20 cellular contexts compared by ENCODE assay signal in genomic region chr9:72155282-72155677, GRCh38. TPM values are rescaled to one million over a fixed set of nuclear protein-coding genes. Genes with fewer than 3 reads are reported as not detected.
DNase-seq lines count a peak whose midpoint lies in the region; ATAC-seq, FAIRE-seq and TF ChIP-seq lines count a peak whose summit lies in the region.
"Had no signal": no experiment of that assay in that cellular context is flagged by ENCODE, and none has a peak within 500 bp of the region (broad histone marks: within the 10 kb centered on the region; RNA-seq: fewer than 3 reads in every experiment).

No MANE protein-coding gene starts in this region.

- TF ChIP-seq RAD21 in HepG2 (CRISPR knock-in tag; IDR thresholded peaks at IDR 0.05), result no peak

- peak overlapping the region; percentile 91 for H3K27ac Mint-ChIP-seq in Caco-2 (ENCODE audit: unreplicated experiment)
- H3K27ac Mint-ChIP-seq in stimulated activated naive B cell treated with anti-CD40 and anti-IgM and Interleukin-4, amounts not matched to agents 10 μg/mL and 1 μg/mL and 100 μg/mL, for 72 hours, result peak overlapping the region; percentile 93
- no peak overlapping the region for H3K27ac Mint-ChIP-seq in activated CD8-positive, alpha-beta memory T cell treated with anti-CD3 and anti-CD28 coated beads, Interleukin-2, amount 10 ng/mL, durations not matched to agents 7 days and 5 days
- H3K27ac Mint-ChIP-seq: CD8-positive, alpha-beta memory T cell had no signal

- peaks cover 8% of the 10 kb centered on the region for H3K4me1 ChIP-seq in Caco-2
- peaks cover 0 to 5% (median 0%) of the 10 kb centered on the region in 4 donors for H3K4me1 ChIP-seq in Peyer's patch
- H3K4me1 ChIP-seq in HepG2 (ENCODE audit: insufficient read depth, low read length), result peaks cover 19% of the 10 kb centered on the region

- TF ChIP-seq EP300 in HepG2 (IDR thresholded peaks at IDR 0.05; ENCODE audit: low read depth in 2 of 2, low read length in 2 of 2) (no peak), HepG2 (CRISPR knock-in tag; IDR thresholded peaks at IDR 0.05; ENCODE audit: borderline replicate concordance) (no peak)

- POLR2A ChIA-PET in Caco-2 (lab: Charles Lee) (no interaction called here), HepG2 (lab: Yijun Ruan, JAX) (no interaction called here)

- no peak overlapping the region for H3K4me3 ChIP-seq in Caco-2 (ENCODE audit: low read depth, low read length)
- H3K4me3 ChIP-seq in Peyer's patch, result peak overlapping the region in 2 of 4 donors; percentile 2 to 36
- H3K4me3 ChIP-seq in HepG2 (replicated peaks in 1 of 3; ENCODE audit: insufficient read depth in 1 of 3, low read depth in 2 of 3, low read length in 3 of 3), result no peak overlapping the region
- H3K4me3 ChIP-seq: GM23248 had no signal

- peak overlapping the region; percentile 65; the same call in 1 of the 2 replicates for H3K4me2 ChIP-seq in HepG2 (ENCODE audit: low read depth, low read length)

- TF ChIP-seq POLR2A in Peyer's patch (IDR thresholded peaks at IDR 0.05) (peak in 1 of 2 donors; percentile 5), HepG2 (IDR thresholded peaks at IDR 0.05; ENCODE audit: insufficient read depth in 1 of 2, low read depth in 2 of 2, low read length in 2 of 2) (no peak)

- no peak for ATAC-seq in HepG2
- no peak for ATAC-seq in stimulated activated naive B cell treated with anti-CD40 and anti-IgM and Interleukin-4, amounts not matched to agents 10 μg/mL and 1 μg/mL and 100 μg/mL, for 72 hours (replicated peaks)
- ATAC-seq in activated CD8-positive, alpha-beta memory T cell treated with anti-CD3 and anti-CD28 coated beads, Interleukin-2, amount 10 ng/mL, durations not matched to agents 7 days and 5 days, result no peak

- peak overlapping the region; percentile 63 for H3K4me3 Mint-ChIP-seq in Caco-2 (ENCODE audit: unreplicated experiment)
- H3K4me3 Mint-ChIP-seq in stimulated activated naive B cell treated with anti-CD40 and anti-IgM and Interleukin-4, amounts not matched to agents 10 μg/mL and 1 μg/mL and 100 μg/mL, for 72 hours, result peak overlapping the region; percentile 49 to 56
- H3K4me3 Mint-ChIP-seq in activated CD8-positive, alpha-beta memory T cell treated with anti-CD3 and anti-CD28 coated beads, Interleukin-2, amount 10 ng/mL, durations not matched to agents 7 days and 5 days, result no peak overlapping the region
- H3K4me3 Mint-ChIP-seq: CD8-positive, alpha-beta memory T cell had no signal

- no TSS peak for BruUV-seq in Caco-2 (replicated peaks; lab: Mats Ljungman, UMichigan)
- BruUV-seq in HepG2 (replicated peaks; lab: Mats Ljungman, UMichigan), result no TSS peak

- H3K36me3 ChIP-seq in Caco-2 (ENCODE audit: control insufficient read depth, insufficient read depth, low read length) (no peaks in the 10 kb centered on the region), Peyer's patch (peaks cover 0 to 10% (median 0%) of the 10 kb centered on the region in 3 donors), HepG2 (replicated peaks in 1 of 2; ENCODE audit: control insufficient read depth in 1 of 2, insufficient read depth in 2 of 2, low read length in 2 of 2) (no peaks in the 10 kb centered on the region)

- H3K9me3 ChIP-seq in Caco-2 (no peaks in the 10 kb centered on the region), Peyer's patch (no peaks in the 10 kb centered on the region), HepG2 (ENCODE audit: low read length) (no peaks in the 10 kb centered on the region)

- no peak overlapping the region for H3K9ac ChIP-seq in HepG2 (ENCODE audit: insufficient read depth, low read depth, low read length)
- H3K9ac ChIP-seq: GM23248 had no signal

- H2AFZ ChIP-seq in HepG2 (ENCODE audit: low read length), result no peak overlapping the region
- H2AFZ ChIP-seq: GM23248 had no signal

- H3K27ac ChIP-seq in Peyer's patch, result peak overlapping the region in 3 of 4 donors; percentile 37 to 88 (median 64)
- no peak overlapping the region for H3K27ac ChIP-seq in HepG2 (ENCODE audit: extremely low read length, insufficient read depth, low read length)
- H3K27ac ChIP-seq: GM23248 had no signal

- peaks cover 9% of the 10 kb centered on the region for H3K4me1 Mint-ChIP-seq in Caco-2 (ENCODE audit: low read depth, unreplicated experiment)
- peaks cover 19 to 29% of the 10 kb centered on the region in 2 donors for H3K4me1 Mint-ChIP-seq in stimulated activated naive B cell treated with anti-CD40 and anti-IgM and Interleukin-4, amounts not matched to agents 10 μg/mL and 1 μg/mL and 100 μg/mL, for 72 hours
- no peaks in the 10 kb centered on the region for H3K4me1 Mint-ChIP-seq in activated CD8-positive, alpha-beta memory T cell treated with anti-CD3 and anti-CD28 coated beads, Interleukin-2, amount 10 ng/mL, durations not matched to agents 7 days and 5 days
- H3K4me1 Mint-ChIP-seq: CD8-positive, alpha-beta memory T cell had no signal

- DNase-seq in Caco-2 (no peak), Peyer's patch (peak in 1 of 3 donors; percentile 61), HepG2 (ENCODE audit: low spot score) (no peak), NCI-H2107 (lab: John Stamatoyannopoulos, UW) (no peak), glomerular visceral epithelial cell (ENCODE audit: extremely low spot score) (no peak)
- DNase-seq in stimulated activated naive B cell treated with anti-CD40 and anti-IgM and Interleukin-4, amounts not matched to agents 10 μg/mL and 1 μg/mL and 100 μg/mL, for 72 hours, result no peak
- DNase-seq in activated CD8-positive, alpha-beta memory T cell treated with anti-CD3 and anti-CD28 coated beads, Interleukin-2, amount 10 ng/mL, durations not matched to agents 7 days and 5 days, result no peak
- no peak for DNase-seq in central memory CD4-positive, alpha-beta T cell
- DNase-seq: CD8-positive, alpha-beta memory T cell; DMS79; HCEC 1CT; NCI-H1092 treated with DMSO at 0.1 percent for 48 hours; NCI-H146; NCI-H2081 treated with DMSO at 0.1 percent for 48 hours; NCI-H510A; NCI-H774 had no signal

- 72% methylated on average over 3 of the region's 3 CpGs for WGBS in HepG2 (ENCODE audit: low lambda C conversion rate)

- no peaks in the 10 kb centered on the region for H4K20me1 ChIP-seq in HepG2 (ENCODE audit: insufficient read depth, low read length)

- peaks cover 14% of the 10 kb centered on the region for H3K9me3 Mint-ChIP-seq in Caco-2 (ENCODE audit: unreplicated experiment)
- H3K9me3 Mint-ChIP-seq in stimulated activated naive B cell treated with anti-CD40 and anti-IgM and Interleukin-4, amounts not matched to agents 10 μg/mL and 1 μg/mL and 100 μg/mL, for 72 hours, result peaks cover 13 to 21% of the 10 kb centered on the region in 2 donors
- no peaks in the 10 kb centered on the region for H3K9me3 Mint-ChIP-seq in activated CD8-positive, alpha-beta memory T cell treated with anti-CD3 and anti-CD28 coated beads, Interleukin-2, amount 10 ng/mL, durations not matched to agents 7 days and 5 days (ENCODE audit: low read depth)

- H3K36me3 Mint-ChIP-seq in Caco-2 (ENCODE audit: insufficient read depth, unreplicated experiment), result peaks cover 8% of the 10 kb centered on the region
- peaks cover 7 to 15% of the 10 kb centered on the region in 2 donors for H3K36me3 Mint-ChIP-seq in stimulated activated naive B cell treated with anti-CD40 and anti-IgM and Interleukin-4, amounts not matched to agents 10 μg/mL and 1 μg/mL and 100 μg/mL, for 72 hours
- no peaks in the 10 kb centered on the region for H3K36me3 Mint-ChIP-seq in activated CD8-positive, alpha-beta memory T cell treated with anti-CD3 and anti-CD28 coated beads, Interleukin-2, amount 10 ng/mL, durations not matched to agents 7 days and 5 days

- TF ChIP-seq CTCF in Caco-2 (IDR thresholded peaks at IDR 0.05; ENCODE audit: insufficient read depth in 1 of 2, low read depth in 1 of 2, low read length in 1 of 2, severe bottlenecking in 1 of 2, unreplicated experiment in 1 of 2), result no peak
- TF ChIP-seq CTCF in Peyer's patch (IDR thresholded peaks at IDR 0.05), result no peak
- no peak for TF ChIP-seq CTCF in HepG2 (CRISPR knock-in tag; IDR thresholded peaks at IDR 0.05)

- no peak for FAIRE-seq in HepG2 (lab: Jason Lieb, UNC)
- FAIRE-seq: A204.1 had no signal

- in situ Hi-C loops in HepG2 (cut with HindIII; ENCODE audit: extremely low pct_ligation_motif_present, low pct_unique_long_range_greater_than_20kb), result no loop called here

- no peaks in the 10 kb centered on the region for H3K27me3 ChIP-seq in Caco-2 (replicated peaks; ENCODE audit: control insufficient read depth, insufficient read depth, low read length)
- H3K27me3 ChIP-seq in Peyer's patch, result no peaks in the 10 kb centered on the region
- H3K27me3 ChIP-seq in HepG2 (ENCODE audit: control insufficient read depth in 1 of 2, insufficient read depth in 2 of 2, low read length in 2 of 2), result peaks cover 0 to 5% of the 10 kb centered on the region in 2 experiments; a peak in 1 of 5 replicates

- intact Hi-C loops in Caco-2 (cut with micrococcal nuclease; ENCODE audit: unreplicated experiment), result no loop called here
- intact Hi-C loops in HepG2 (cut with micrococcal nuclease; ENCODE audit: unreplicated experiment), result no loop called here

- no peaks in the 10 kb centered on the region for H3K27me3 Mint-ChIP-seq in Caco-2 (ENCODE audit: insufficient read depth, unreplicated experiment)
- peaks cover 1 to 6% of the 10 kb centered on the region in 2 donors for H3K27me3 Mint-ChIP-seq in stimulated activated naive B cell treated with anti-CD40 and anti-IgM and Interleukin-4, amounts not matched to agents 10 μg/mL and 1 μg/mL and 100 μg/mL, for 72 hours
- peaks cover 10% of the 10 kb centered on the region for H3K27me3 Mint-ChIP-seq in activated CD8-positive, alpha-beta memory T cell treated with anti-CD3 and anti-CD28 coated beads, Interleukin-2, amount 10 ng/mL, durations not matched to agents 7 days and 5 days

- CTCF ChIA-PET in Caco-2 (lab: Charles Lee), result interaction anchor here (1.2 kb wide), 1 partner anchor 116 kb away, joined by 3 read pairs; no protein-coding TSS in a partner anchor
- CTCF ChIA-PET in HepG2 (lab: Yijun Ruan, JAX; ENCODE audit: low intra/inter-chr PET ratio, low total read pairs), result no interaction called here
- CTCF ChIA-PET in activated CD8-positive, alpha-beta memory T cell treated with anti-CD3 and anti-CD28 coated beads, Interleukin-2, amount 10 ng/mL, durations not matched to agents 7 days and 5 days (lab: Charles Lee), result no interaction called here

- no peaks in the 10 kb centered on the region for H3K79me2 ChIP-seq in HepG2 (ENCODE audit: insufficient read depth, low read length)

RNA-seq across cellular contexts. Expression of gene GDA, which starts 6.0 kb away (rescaled TPM):
- 3.1 and 3.5 TPM in 2 replicates for total RNA-seq in Caco-2 (2022)
- 100 to 1,000 TPM in 3 of 4 donors, 10 to 100 TPM in 1; 14.0 to 291 (median 273) TPM for total RNA-seq in Peyer's patch
- 0.15 and 0.21 TPM in 2 replicates for total RNA-seq in HepG2 (2016; rRNA removed; fragmentation: Illumina TruSeq; extraction: Trizol)
- not detected in 2 replicates for total RNA-seq in HepG2 (2016; cell fraction: cytosol; rRNA removed; fragmentation: Illumina TruSeq; extraction: Trizol; ENCODE audit: low read depth)
- 0.15 and 0.19 TPM in 2 replicates for total RNA-seq in HepG2 (2016; cell fraction: insoluble cytoplasmic fraction; rRNA removed; fragmentation: Illumina TruSeq; extraction: Trizol)
- total RNA-seq in HepG2 (2016; cell fraction: membrane; rRNA removed; fragmentation: Illumina TruSeq; extraction: Trizol), result 0.09 TPM in 1 of 2 replicates, not detected in the other
- 0.31 TPM in 1 of 2 replicates, not detected in the other for total RNA-seq in HepG2 (2016; cell fraction: nucleus; rRNA removed; fragmentation: Illumina TruSeq; extraction: Trizol)
- polyA plus RNA-seq in HepG2 (2011; rRNA removed), result 0.99 and 1.5 TPM in 2 replicates
- polyA plus RNA-seq in HepG2 (2011; cell fraction: cytosol; rRNA removed), result 0.28 and 0.67 TPM in 2 replicates
- 1.0 and 1.9 TPM in 2 replicates for polyA plus RNA-seq in HepG2 (2011; cell fraction: nucleus; rRNA removed)
- 0.93 and 1.2 TPM in 2 replicates for polyA plus RNA-seq in HepG2 (2012)
- not detected in 2 replicates for polyA plus RNA-seq in HepG2 (2016; cell fraction: cytosol; fragmentation: Illumina TruSeq; extraction: Trizol; ENCODE audit: low read depth)
- 0.12 and 0.17 TPM in 2 replicates for polyA plus RNA-seq in HepG2 (2016; cell fraction: insoluble cytoplasmic fraction; fragmentation: Illumina TruSeq; extraction: Trizol; ENCODE audit: low read depth)
- polyA plus RNA-seq in HepG2 (2016; cell fraction: membrane; fragmentation: Illumina TruSeq; extraction: Trizol; ENCODE audit: low read depth), result not detected in 2 replicates
- 0.25 and 0.31 TPM in 2 replicates for polyA plus RNA-seq in HepG2 (2016; cell fraction: nucleus; fragmentation: Illumina TruSeq; extraction: Trizol; ENCODE audit: insufficient read depth, low read depth)
- polyA minus RNA-seq in HepG2 (2011; rRNA and poly(A)+ RNA removed; ENCODE audit: low replicate concordance), result 0.94 and 75.0 TPM in 2 replicates
- 1.1 and 2.5 TPM in 2 replicates for polyA minus RNA-seq in HepG2 (2011; cell fraction: cytosol; rRNA and poly(A)+ RNA removed)
- 3.5 and 4.4 TPM in 2 replicates for polyA minus RNA-seq in HepG2 (2011; cell fraction: nucleus; rRNA and poly(A)+ RNA removed)
- total RNA-seq in activated CD8-positive, alpha-beta memory T cell treated with anti-CD3 and anti-CD28 coated beads, Interleukin-2, amount 10 ng/mL, durations not matched to agents 7 days and 5 days, result not detected
- total RNA-seq: CD8-positive, alpha-beta memory T cell; GM23248; SK-MEL-5 had no signal
- polyA plus RNA-seq: BJ; CD8-positive, alpha-beta memory T cell; GM23248 had no signal
